Comparison of ENCODE assay signal across 24 cellular contexts in genomic region chr16:65200374-65200773, GRCh38.
"Had no signal": no experiment of that assay in that cellular context is flagged by ENCODE, and none has a peak within 500 bp of the region (broad histone marks: within the 10 kb centered on the region; RNA-seq: fewer than 3 reads in every experiment).

No MANE protein-coding gene starts in this region.

- H3K27me3 ChIP-seq: left lung, tibial nerve, uterus had no signal

- H3K4me1 ChIP-seq: left lung, pancreas, prostate gland, tibial nerve, uterus had no signal

- H3K9me3 ChIP-seq: left lung, mucosa of descending colon, pancreas, prostate gland, tibial nerve, uterus had no signal

- FAIRE-seq: islet of Langerhans, kidney, pancreas had no signal

- H3K27ac ChIP-seq: left lung, pancreas, prostate gland, skin epidermis, tibial nerve, uterus had no signal

- DNase-seq: hippocampal formation; kidney; left colon; left lung; midbrain; mucosa of descending colon; naive thymus-derived CD4-positive, alpha-beta T cell; pancreas; posterior cingulate gyrus; retina; right cardiac atrium; stimulated activated CD4-positive, alpha-beta T cell treated with anti-CD3 and anti-CD28 coated beads, Interleukin-4, amount 100 ng/mL, for 4 hours; stimulated activated CD8-positive, alpha-beta memory T cell treated with anti-CD3 and anti-CD28 coated beads, Interleukin-4, amount 100 ng/mL, for 48 hours; stimulated activated naive CD4-positive, alpha-beta T cell treated with Interleukin-2 at 50 U/mL for 16 hours; stimulated activated naive CD8-positive, alpha-beta T cell treated with anti-CD3 and anti-CD28 coated beads, Interleukin-15, amount 100 ng/mL, for 72 hours; substantia nigra; uterus had no signal

- H3K36me3 ChIP-seq: left lung, pancreas, prostate gland, tibial nerve, uterus had no signal

- ATAC-seq: left colon; left lung; mucosa of descending colon; naive thymus-derived CD4-positive, alpha-beta T cell; natural killer cell treated with Interleukin-12 subunit alpha and Interleukin-12 subunit beta and Interleukin-15 and Interleukin-18, amount 100 ng/mL, for 72 hours; pancreas; stimulated activated memory B cell treated with anti-CD40 and anti-IgM and Interleukin-4, amounts not matched to agents 10 μg/mL and 1 μg/mL and 100 μg/mL, for 72 hours; stimulated activated naive CD8-positive, alpha-beta T cell treated with anti-CD3 and anti-CD28 coated beads, Interleukin-15, amount 100 ng/mL, for 72 hours had no signal

- H3K4me3 ChIP-seq: left lung, lung, mucosa of descending colon, pancreas, prostate gland, skin epidermis, tibial nerve, uterus had no signal
